19 cellular contexts compared by ENCODE assay signal in the genomic region with DNA sequence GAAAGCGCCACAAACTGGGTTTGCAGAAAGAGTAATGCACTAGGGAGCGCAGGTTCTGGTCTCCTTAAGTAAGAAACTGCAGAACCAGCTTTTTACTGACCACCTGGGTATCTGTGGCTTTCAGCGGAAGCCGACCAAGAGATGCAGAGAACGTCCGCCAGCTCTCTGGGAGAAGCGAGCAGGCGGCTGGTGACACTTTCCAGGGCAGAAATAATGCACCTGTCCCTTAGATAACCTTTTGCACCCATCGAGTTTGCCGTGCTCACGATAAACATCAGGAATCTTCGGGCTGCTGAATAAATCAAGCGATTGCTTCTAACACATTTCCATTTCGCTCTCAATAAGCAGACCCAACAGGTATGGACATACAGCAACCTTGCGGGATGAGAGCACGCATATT. TPM values are rescaled to one million over a fixed set of nuclear protein-coding genes. Genes with fewer than 3 reads are reported as not detected.
"Had no signal": no experiment of that assay in that cellular context is flagged by ENCODE, and none has a peak within 500 bp of the region (broad histone marks: within the 10 kb centered on the region; RNA-seq: fewer than 3 reads in every experiment).

No MANE protein-coding gene starts in this region.

- H3K36me3 ChIP-seq: suprapubic skin, upper lobe of right lung had no signal

- H3K4me3 ChIP-seq: body of pancreas, suprapubic skin, upper lobe of right lung had no signal

- H3K27ac ChIP-seq: body of pancreas, suprapubic skin, upper lobe of right lung had no signal

- DNase-seq: activated CD4-positive, alpha-beta T cell treated with anti-CD3 and anti-CD28 coated beads, Interleukin-2, amount 10 ng/mL, durations not matched to agents 7 days and 5 days; activated CD4-positive, CD25-positive, alpha-beta regulatory T cell; activated CD8-positive, alpha-beta memory T cell treated with anti-CD3 and anti-CD28 coated beads for 24 hours; activated T-cell treated with anti-CD3 and anti-CD28 coated beads for 4 hours; body of pancreas; central memory CD4-positive, alpha-beta T cell; mammary epithelial cell; stimulated activated CD4-positive, alpha-beta T cell treated with anti-CD3 and anti-CD28 coated beads, Interleukin-12 subunit alpha, Interleukin-12 subunit beta, amount 100 ng/mL, for 4 hours; stimulated activated CD4-positive, alpha-beta T cell treated with anti-CD3 and anti-CD28 coated beads, Interleukin-2, amount 100 ng/mL, for 48 hours; stimulated activated CD8-positive, alpha-beta memory T cell treated with anti-CD3 and anti-CD28 coated beads, Interleukin-4, amount 100 ng/mL, for 48 hours; stimulated activated naive CD8-positive, alpha-beta T cell treated with anti-CD3 and anti-CD28 coated beads, Interleukin-15, Interleukin-2, amounts not matched to agents 100 U/mL and 50 U/mL, for 24 hours; upper lobe of right lung had no signal

- H3K9me3 ChIP-seq: body of pancreas, suprapubic skin, upper lobe of right lung had no signal

- ATAC-seq: activated T-helper 17 cell treated with anti-CD3 and anti-CD28 coated beads, Interleukin-2, amount 50 U/mL, for 72 hours; body of pancreas; left lobe of liver; stimulated activated naive CD8-positive, alpha-beta T cell treated with anti-CD3 and anti-CD28 coated beads, Interleukin-15, Interleukin-2, amounts not matched to agents 100 U/mL and 50 U/mL, for 24 hours; upper lobe of right lung had no signal

RNA-seq across cellular contexts. Expression of a gene that starts 3.5 kb away (rescaled TPM):
- total RNA-seq: activated CD4-positive, alpha-beta T cell treated with anti-CD3 and anti-CD28 coated beads, Interleukin-2, amount 10 ng/mL, durations not matched to agents 7 days and 5 days; activated T-helper 17 cell treated with anti-CD3 and anti-CD28 coated beads, Interleukin-2, amount 50 U/mL, for 72 hours; body of pancreas; left lobe of liver; mammary epithelial cell; mucosa of gallbladder; osteocyte; pulmonary artery endothelial cell; suprapubic skin; T-helper 1 cell treated with Interleukin-12 subunit alpha and Interleukin-12 subunit beta and Interleukin-4 antibody, amounts not matched to agents 30 ng/mL and 1 ng/mL, for 36 hours; upper lobe of right lung had no signal
- polyA plus RNA-seq: mammary epithelial cell had no signal
